ENCODE assay signal across 16 cellular contexts in genomic region chr13:37383856-37384255, GRCh38.
A peak's percentile ranks its signal among the peaks of the same experiment; 100 is the strongest.
DNase-seq lines count a peak whose midpoint lies in the region; ATAC-seq, FAIRE-seq and TF ChIP-seq lines count a peak whose summit lies in the region.
"Had no signal": no experiment of that assay in that cellular context is flagged by ENCODE, and none has a peak within 500 bp of the region (broad histone marks: within the 10 kb centered on the region; RNA-seq: fewer than 3 reads in every experiment).

No MANE protein-coding gene starts in this region.

- no peak overlapping the region for H4K5ac ChIP-seq in mesendoderm (ENCODE audit: low read length)

- peak overlapping the region; percentile 6 for H3K27ac ChIP-seq in astrocyte (ENCODE audit: low read depth, low read length)
- H3K27ac ChIP-seq in upper lobe of right lung: no peak overlapping the region
- H3K27ac ChIP-seq in mesendoderm (ENCODE audit: low read depth, low read length): no peak overlapping the region
- H3K27ac ChIP-seq: BLaER1 treated with 17β-estradiol and CSF1 and Interleukin-3, amounts not matched to agents 10 nM and 100 nM; GM23248; HL-60 had no signal

- no CpG with 5 or more reads among the region's 2 CpGs for WGBS in mesendoderm (ENCODE audit: extremely low coverage, insufficient coverage, low lambda C conversion rate)

- H3K79me2 ChIP-seq in astrocyte (ENCODE audit: insufficient read depth, low read length): no peaks in the 10 kb centered on the region
- no peaks in the 10 kb centered on the region for H3K79me2 ChIP-seq in mesendoderm (ENCODE audit: control insufficient read depth, insufficient read depth, low read length)

- H2BK15ac ChIP-seq in mesendoderm (replicated peaks; ENCODE audit: low read depth): no peak overlapping the region

- no peak for TF ChIP-seq CTCF in astrocyte (IDR thresholded peaks at IDR 0.05; ENCODE audit: insufficient read depth, low read depth, low read length)
- TF ChIP-seq CTCF in upper lobe of right lung (IDR thresholded peaks at IDR 0.05): no peak

- H3K9me3 ChIP-seq in astrocyte (ENCODE audit: insufficient read depth, low read depth, low read length) (no peaks in the 10 kb centered on the region), upper lobe of right lung (no peaks in the 10 kb centered on the region)
- H3K9me3 ChIP-seq: BLaER1 treated with 17β-estradiol and CSF1 and Interleukin-3, amounts not matched to agents 10 nM and 100 nM had no signal

- no peak overlapping the region for H3K23ac ChIP-seq in mesendoderm (ENCODE audit: low read length)

- intact Hi-C loops in upper lobe of right lung (cut with DNase I): no loop called here

- no peak overlapping the region for H2AK5ac ChIP-seq in mesendoderm (ENCODE audit: low read length)

- no peak for FAIRE-seq in astrocyte (lab: Jason Lieb, UNC)
- FAIRE-seq: H54 had no signal

- H3K36me3 ChIP-seq in astrocyte (ENCODE audit: insufficient read depth, low read length) (no peaks in the 10 kb centered on the region), upper lobe of right lung (no peaks in the 10 kb centered on the region), mesendoderm (ENCODE audit: control insufficient read depth, insufficient read depth, low read length) (no peaks in the 10 kb centered on the region)
- H3K36me3 ChIP-seq: BLaER1 treated with 17β-estradiol and CSF1 and Interleukin-3, amounts not matched to agents 10 nM and 100 nM had no signal

- H3K4ac ChIP-seq in mesendoderm (ENCODE audit: low read depth, low read length): no peak overlapping the region

- H3K27me3 ChIP-seq in astrocyte (ENCODE audit: insufficient read depth, low read length): no peaks in the 10 kb centered on the region
- no peaks in the 10 kb centered on the region for H3K27me3 ChIP-seq in upper lobe of right lung
- no peaks in the 10 kb centered on the region for H3K27me3 ChIP-seq in mesendoderm (ENCODE audit: insufficient read depth, low read length, poor library complexity)
- H3K27me3 ChIP-seq: BLaER1 treated with 17β-estradiol and CSF1 and Interleukin-3, amounts not matched to agents 10 nM and 100 nM had no signal

- H3K4me1 Mint-ChIP-seq in astrocyte (ENCODE audit: low read depth, unreplicated experiment): peaks cover 35% of the 10 kb centered on the region
- H3K4me1 Mint-ChIP-seq: CD4-positive, CD25-positive, alpha-beta regulatory T cell had no signal

- H3K27me3 Mint-ChIP-seq in astrocyte (ENCODE audit: low read depth, unreplicated experiment): no peaks in the 10 kb centered on the region
- H3K27me3 Mint-ChIP-seq: CD4-positive, CD25-positive, alpha-beta regulatory T cell had no signal

- no peak overlapping the region for H3K18ac ChIP-seq in mesendoderm (ENCODE audit: low read length)

- H3K9me3 Mint-ChIP-seq in astrocyte (ENCODE audit: unreplicated experiment): no peaks in the 10 kb centered on the region

- no peak overlapping the region for H3K27ac Mint-ChIP-seq in astrocyte (ENCODE audit: unreplicated experiment)
- H3K27ac Mint-ChIP-seq: CD4-positive, CD25-positive, alpha-beta regulatory T cell had no signal

- no peak overlapping the region for H2AFZ ChIP-seq in astrocyte (ENCODE audit: low read depth, low read length)
- H2AFZ ChIP-seq: GM23248 had no signal

- H4K8ac ChIP-seq in mesendoderm (ENCODE audit: low read depth, low read length): no peak overlapping the region

- no peaks in the 10 kb centered on the region for H4K20me1 ChIP-seq in astrocyte (ENCODE audit: insufficient read depth, low read length)
- H4K20me1 ChIP-seq: BLaER1 treated with 17β-estradiol and CSF1 and Interleukin-3, amounts not matched to agents 10 nM and 100 nM had no signal

- no peaks in the 10 kb centered on the region for H3K79me1 ChIP-seq in mesendoderm (ENCODE audit: low read length)

- DNase-seq in NCI-H748 (lab: John Stamatoyannopoulos, UW; ENCODE audit: unreplicated experiment) (peak; percentile 6), NCI-H748 treated with DMSO at 0.1 percent for 48 hours (lab: John Stamatoyannopoulos, UW) (no peak), astrocyte (ENCODE audit: low read depth) (no peak), foreskin melanocyte (peak; percentile 75), upper lobe of right lung (no peak), NCI-H1092 treated with DMSO at 0.1 percent for 48 hours (lab: John Stamatoyannopoulos, UW) (no peak), mesendoderm (no peak)
- DNase-seq: 8988T; Calu3; CD4-positive, CD25-positive, alpha-beta regulatory T cell; DMS 273 treated with DMSO at 0.1 percent for 48 hours; GM23248 had no signal

- no peak overlapping the region for H3K56ac ChIP-seq in mesendoderm (ENCODE audit: low read length)

- no peak overlapping the region for H3K4me3 Mint-ChIP-seq in astrocyte (ENCODE audit: unreplicated experiment)
- H3K4me3 Mint-ChIP-seq: CD4-positive, CD25-positive, alpha-beta regulatory T cell had no signal

- no peak overlapping the region for H3K4me3 ChIP-seq in astrocyte (ENCODE audit: insufficient read depth, low read depth, low read length)
- no peak overlapping the region for H3K4me3 ChIP-seq in upper lobe of right lung
- H3K4me3 ChIP-seq in mesendoderm (ENCODE audit: low read length): no peak overlapping the region
- H3K4me3 ChIP-seq: BLaER1 treated with 17β-estradiol and CSF1 and Interleukin-3, amounts not matched to agents 10 nM and 100 nM; GM23248 had no signal

- H3K36me3 Mint-ChIP-seq in astrocyte (ENCODE audit: low read depth, unreplicated experiment): no peaks in the 10 kb centered on the region
- H3K36me3 Mint-ChIP-seq: CD4-positive, CD25-positive, alpha-beta regulatory T cell had no signal

- H2BK120ac ChIP-seq in mesendoderm (ENCODE audit: low read depth, low read length): no peak overlapping the region

- no peak overlapping the region for H2BK5ac ChIP-seq in mesendoderm (ENCODE audit: low read length)

- H3K9ac ChIP-seq in astrocyte (ENCODE audit: low read length): no peak overlapping the region
- H3K9ac ChIP-seq in mesendoderm (ENCODE audit: low read length): no peak overlapping the region
- H3K9ac ChIP-seq: BLaER1 treated with 17β-estradiol and CSF1 and Interleukin-3, amounts not matched to agents 10 nM and 100 nM; GM23248 had no signal

- H3K4me2 ChIP-seq in astrocyte (ENCODE audit: low read length): no peak overlapping the region
- H3K4me2 ChIP-seq in mesendoderm (ENCODE audit: low read length): no peak overlapping the region
- H3K4me2 ChIP-seq: BLaER1 treated with 17β-estradiol and CSF1 and Interleukin-3, amounts not matched to agents 10 nM and 100 nM had no signal

- no peak for ATAC-seq in upper lobe of right lung
- ATAC-seq: HCT116 had no signal

- H3K4me1 ChIP-seq in astrocyte (ENCODE audit: insufficient read depth, low read length): peaks cover 12% of the 10 kb centered on the region
- no peaks in the 10 kb centered on the region for H3K4me1 ChIP-seq in upper lobe of right lung
- no peaks in the 10 kb centered on the region for H3K4me1 ChIP-seq in mesendoderm (ENCODE audit: control insufficient read depth, low read depth, low read length)
- H3K4me1 ChIP-seq: BLaER1 treated with 17β-estradiol and CSF1 and Interleukin-3, amounts not matched to agents 10 nM and 100 nM had no signal

Comparison
In these comparisons a context has a peak if more than half of its experiments do, and no peak if none do; other contexts are left out.
1. DNase-seq: peak in NCI-H748 (single experiment) and foreskin melanocyte (single experiment); none in NCI-H748 treated with DMSO at 0.1 percent for 48 hours (single experiment), astrocyte (single experiment), upper lobe of right lung (single experiment), NCI-H1092 treated with DMSO at 0.1 percent for 48 hours (single experiment) and mesendoderm (single experiment).